ENCODE assay signal across 35 cellular contexts in the genomic region with DNA sequence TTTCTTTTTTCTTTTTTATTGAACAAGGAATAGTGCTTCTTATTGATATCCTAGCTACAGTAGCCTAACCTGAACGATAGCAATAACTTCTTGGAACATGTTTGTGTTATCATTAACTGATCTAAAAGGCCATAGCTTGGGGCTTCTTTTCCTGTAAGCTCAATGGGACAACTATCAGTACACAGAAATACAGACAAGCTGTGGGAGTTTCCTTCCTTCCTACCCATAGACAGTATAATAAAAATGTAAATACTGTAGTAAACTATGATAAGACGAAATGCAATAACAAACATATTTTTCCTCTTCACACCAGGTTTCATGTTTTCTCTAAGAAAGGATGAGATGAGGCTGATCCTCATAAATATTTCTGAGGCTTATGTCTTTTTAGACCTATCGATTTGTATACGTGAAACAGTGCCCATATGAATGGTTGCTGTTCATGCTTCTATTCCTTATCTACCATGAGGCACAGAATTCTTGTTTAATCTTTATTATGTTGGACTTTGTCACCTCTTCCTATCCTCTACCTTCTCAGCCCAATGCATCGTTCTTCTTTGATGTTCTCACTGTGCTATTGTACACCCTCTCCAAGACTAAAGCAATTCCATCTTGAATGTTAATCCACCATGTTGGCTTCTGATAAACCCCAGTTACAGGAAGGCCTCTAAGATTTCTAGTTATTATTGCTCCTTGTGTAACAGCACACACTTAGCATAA.
"Had no signal": no experiment of that assay in that cellular context is flagged by ENCODE, and none has a peak within 500 bp of the region (broad histone marks: within the 10 kb centered on the region; RNA-seq: fewer than 3 reads in every experiment).

No MANE protein-coding gene starts in this region.

- H3K27ac ChIP-seq: adrenal gland, breast epithelium, cardiac muscle cell, colonic mucosa, epithelial cell of prostate, esophagus squamous epithelium, gastroesophageal sphincter, WERI-Rb-1 had no signal

- DNase-seq: activated B cell treated with CpG ODN at 0.5 μM for 24 hours; activated CD4-positive, alpha-beta T cell treated with anti-CD3 and anti-CD28 coated beads for 48 hours; activated CD4-positive, alpha-beta T cell treated with anti-CD3 and anti-CD28 coated beads, Interleukin-2, amount 50 U/mL, for 1 hour; activated CD4-positive, alpha-beta T cell treated with anti-CD3 and anti-CD28 coated beads, Interleukin-2, amount 50 U/mL, for 48 hours; activated CD8-positive, alpha-beta memory T cell treated with anti-CD3 and anti-CD28 coated beads for 24 hours; activated CD8-positive, alpha-beta T cell treated with anti-CD3 and anti-CD28 coated beads for 36 hours; activated effector memory CD4-positive, alpha-beta T cell treated with anti-CD3 and anti-CD28 coated beads, Interleukin-2, amount 50 U/mL, for 16 hours; activated naive CD4-positive, alpha-beta T cell treated with anti-CD3 and anti-CD28 coated beads for 36 hours; activated naive CD8-positive, alpha-beta T cell treated with anti-CD3 and anti-CD28 coated beads for 36 hours; activated naive CD8-positive, alpha-beta T cell treated with anti-CD3 and anti-CD28 coated beads, Interleukin-2, amount 50 U/mL, for 24 hours; activated T-cell treated with anti-CD3 and anti-CD28 coated beads, Interleukin-2, amount 50 U/mL, for 1 hour; activated T-cell treated with anti-CD3 and anti-CD28 coated beads, Interleukin-2, amount 50 U/mL, for 48 hours; adrenal gland; amygdala; aorta; central memory CD4-positive, alpha-beta T cell; cerebellar nuclear complex; colonic mucosa; effector CD8-positive, alpha-beta T cell; esophagus squamous epithelium; foreskin melanocyte; T-helper 1 cell; T-helper 17 cell; T1000; WERI-Rb-1 had no signal

- H3K36me3 Mint-ChIP-seq: activated naive CD4-positive, alpha-beta T cell treated with anti-CD3 and anti-CD28 coated beads, Interleukin-2, amount 50 U/mL, for 24 hours; activated naive CD8-positive, alpha-beta T cell treated with anti-CD3 and anti-CD28 coated beads for 36 hours; brain had no signal

- H3K4me3 ChIP-seq: adrenal gland, breast epithelium, cardiac muscle cell, colonic mucosa, esophagus squamous epithelium, gastroesophageal sphincter had no signal

- H3K4me1 Mint-ChIP-seq: activated B cell treated with CpG ODN at 0.5 μM for 24 hours; activated naive CD4-positive, alpha-beta T cell treated with anti-CD3 and anti-CD28 coated beads, Interleukin-2, amount 50 U/mL, for 24 hours; activated naive CD8-positive, alpha-beta T cell treated with anti-CD3 and anti-CD28 coated beads for 36 hours; activated naive CD8-positive, alpha-beta T cell treated with anti-CD3 and anti-CD28 coated beads, Interleukin-2, amount 50 U/mL, for 24 hours; T-helper 17 cell had no signal

- H3K9me3 ChIP-seq: adrenal gland, breast epithelium, colonic mucosa, esophagus squamous epithelium, gastroesophageal sphincter had no signal

- H3K27me3 ChIP-seq: adrenal gland, breast epithelium, cardiac muscle cell, colonic mucosa, esophagus squamous epithelium, gastroesophageal sphincter had no signal

- ATAC-seq: activated CD4-positive, CD25-positive, alpha-beta regulatory T cell treated with anti-CD3 and anti-CD28 coated beads, Interleukin-2, amount 50 U/mL, for 24 hours; activated CD8-positive, alpha-beta T cell treated with anti-CD3 and anti-CD28 coated beads for 36 hours; activated naive CD8-positive, alpha-beta T cell treated with anti-CD3 and anti-CD28 coated beads, Interleukin-2, amount 50 U/mL, for 24 hours; gastroesophageal sphincter; T-helper 17 cell had no signal

- H3K27ac Mint-ChIP-seq: activated B cell treated with CpG ODN at 0.5 μM for 24 hours; activated CD8-positive, alpha-beta T cell treated with anti-CD3 and anti-CD28 coated beads for 36 hours; activated naive CD4-positive, alpha-beta T cell treated with anti-CD3 and anti-CD28 coated beads for 36 hours; activated naive CD4-positive, alpha-beta T cell treated with anti-CD3 and anti-CD28 coated beads, Interleukin-2, amount 50 U/mL, for 24 hours; activated naive CD8-positive, alpha-beta T cell treated with anti-CD3 and anti-CD28 coated beads for 36 hours; activated naive CD8-positive, alpha-beta T cell treated with anti-CD3 and anti-CD28 coated beads, Interleukin-2, amount 50 U/mL, for 24 hours; activated T-helper 1 cell treated with anti-CD3 and anti-CD28 coated beads, Interleukin-12 subunit alpha, Interleukin-12 subunit beta, Interleukin-2, Interleukin-4 antibody, amounts not matched to agents 30 ng/mL and 10 ng/mL and 1 ng/mL, durations not matched to agents 14 hours and 24 hours and 36 hours; activated T-helper 2 cell treated with anti-CD3 and anti-CD28 coated beads, Interferon-gamma antibody, Interleukin-2, Interleukin-4, amounts not matched to agents 10 μg/mL and 5 μg/mL and 100 μg/mL, durations not matched to agents 14 hours and 24 hours and 36 hours; brain; T-helper 17 cell; T-helper 2 cell treated with Interferon-gamma antibody and Interleukin-4, amounts not matched to agents 5 μg/mL and 100 μg/mL, for 36 hours had no signal

- H3K4me1 ChIP-seq: adrenal gland, breast epithelium, colonic mucosa, esophagus squamous epithelium, gastroesophageal sphincter had no signal

- H3K27me3 Mint-ChIP-seq: activated B cell treated with CpG ODN at 0.5 μM for 24 hours; activated CD8-positive, alpha-beta T cell treated with anti-CD3 and anti-CD28 coated beads for 36 hours; activated naive CD4-positive, alpha-beta T cell treated with anti-CD3 and anti-CD28 coated beads, Interleukin-2, amount 50 U/mL, for 24 hours; activated naive CD8-positive, alpha-beta T cell treated with anti-CD3 and anti-CD28 coated beads for 36 hours; activated naive CD8-positive, alpha-beta T cell treated with anti-CD3 and anti-CD28 coated beads, Interleukin-2, amount 50 U/mL, for 24 hours; T-helper 17 cell had no signal

- H3K36me3 ChIP-seq: adrenal gland, breast epithelium, cardiac muscle cell, colonic mucosa, esophagus squamous epithelium, gastroesophageal sphincter, WERI-Rb-1 had no signal

- H3K9me3 Mint-ChIP-seq: activated B cell treated with CpG ODN at 0.5 μM for 24 hours; activated naive CD4-positive, alpha-beta T cell treated with anti-CD3 and anti-CD28 coated beads, Interleukin-2, amount 50 U/mL, for 24 hours; activated naive CD8-positive, alpha-beta T cell treated with anti-CD3 and anti-CD28 coated beads for 36 hours had no signal

- H3K4me3 Mint-ChIP-seq: activated B cell treated with CpG ODN at 0.5 μM for 24 hours; activated CD8-positive, alpha-beta T cell treated with anti-CD3 and anti-CD28 coated beads for 36 hours; activated naive CD4-positive, alpha-beta T cell treated with anti-CD3 and anti-CD28 coated beads for 36 hours; activated naive CD4-positive, alpha-beta T cell treated with anti-CD3 and anti-CD28 coated beads, Interleukin-2, amount 50 U/mL, for 24 hours; activated naive CD8-positive, alpha-beta T cell treated with anti-CD3 and anti-CD28 coated beads for 36 hours; activated naive CD8-positive, alpha-beta T cell treated with anti-CD3 and anti-CD28 coated beads, Interleukin-2, amount 50 U/mL, for 24 hours; activated T-helper 1 cell treated with anti-CD3 and anti-CD28 coated beads, Interleukin-12 subunit alpha, Interleukin-12 subunit beta, Interleukin-2, Interleukin-4 antibody, amounts not matched to agents 30 ng/mL and 10 ng/mL and 1 ng/mL, durations not matched to agents 14 hours and 24 hours and 36 hours; brain; T-helper 17 cell; T-helper 2 cell treated with Interferon-gamma antibody and Interleukin-4, amounts not matched to agents 5 μg/mL and 100 μg/mL, for 36 hours had no signal
